In genomic region chr6:37489697-37490336, GRCh38 we compare ENCODE assay signal across 10 cellular contexts. TPM values are rescaled to one million over a fixed set of nuclear protein-coding genes. Genes with fewer than 3 reads are reported as not detected.
A peak's percentile ranks its signal among the peaks of the same experiment; 100 is the strongest.
DNase-seq lines count a peak whose midpoint lies in the region; ATAC-seq and TF ChIP-seq lines count a peak whose summit lies in the region.
"Had no signal": no experiment of that assay in that cellular context is flagged by ENCODE, and none has a peak within 500 bp of the region (broad histone marks: within the 10 kb centered on the region; RNA-seq: fewer than 3 reads in every experiment).

No MANE protein-coding gene starts in this region.

- no peak for ATAC-seq in upper lobe of right lung
- ATAC-seq: left lung had no signal

- H3K4me3 ChIP-seq in WERI-Rb-1 (ENCODE audit: low read depth, low read length) (no peak overlapping the region), upper lobe of right lung (no peak overlapping the region)
- H3K4me3 ChIP-seq: left lung had no signal

- DNase-seq in stimulated activated CD4-positive, alpha-beta T cell treated with anti-CD3 and anti-CD28 coated beads, Interleukin-15, amount 100 ng/mL, for 24 hours, result peak; percentile 41
- no peak for DNase-seq in stimulated activated CD4-positive, alpha-beta T cell treated with anti-CD3 and anti-CD28 coated beads, Interleukin-1b, Interleukin-23, amount 100 ng/mL, for 48 hours
- DNase-seq in WERI-Rb-1, result no peak
- DNase-seq in germinal center (ENCODE audit: low spot score), result peak; percentile 50
- no peak for DNase-seq in upper lobe of right lung
- DNase-seq in NCI-H187 (lab: John Stamatoyannopoulos, UW), result no peak
- no peak for DNase-seq in HPDE6-E6E7 (ENCODE audit: extremely low spot score)
- no peak for DNase-seq in NCI-H526 treated with DMSO at 0.1 percent for 48 hours (lab: John Stamatoyannopoulos, UW)
- DNase-seq: anterior cingulate cortex had no signal

- TF ChIP-seq CTCF in WERI-Rb-1 (IDR thresholded peaks at IDR 0.05; ENCODE audit: low read depth, low read length), result peak; percentile 27
- TF ChIP-seq CTCF in upper lobe of right lung (IDR thresholded peaks at IDR 0.05), result peak; percentile 8

- no peaks in the 10 kb centered on the region for H3K36me3 ChIP-seq in WERI-Rb-1
- no peaks in the 10 kb centered on the region for H3K36me3 ChIP-seq in upper lobe of right lung
- H3K36me3 ChIP-seq: left lung had no signal

- no peak overlapping the region for H3K27ac ChIP-seq in WERI-Rb-1
- H3K27ac ChIP-seq in upper lobe of right lung, result no peak overlapping the region
- H3K27ac ChIP-seq: left lung had no signal

- H3K9me3 ChIP-seq in WERI-Rb-1 (ENCODE audit: severe bottlenecking) (no peaks in the 10 kb centered on the region), upper lobe of right lung (no peaks in the 10 kb centered on the region)
- H3K9me3 ChIP-seq: left lung had no signal

- no peaks in the 10 kb centered on the region for H3K27me3 ChIP-seq in WERI-Rb-1 (ENCODE audit: insufficient read depth, low read depth, severe bottlenecking)
- H3K27me3 ChIP-seq in upper lobe of right lung, result no peaks in the 10 kb centered on the region
- H3K27me3 ChIP-seq: left lung had no signal

- no peaks in the 10 kb centered on the region for H3K4me1 ChIP-seq in upper lobe of right lung

- intact Hi-C loops in upper lobe of right lung (cut with DNase I), result no loop called here

RNA-seq across cellular contexts. Expression of gene CCDC167, which starts 9.9 kb away (rescaled TPM):
- 12.9 TPM for total RNA-seq in upper lobe of right lung

RNA-seq across cellular contexts. Expression of gene CMTR1, which starts 56.8 kb away (rescaled TPM):
- 42.2 TPM for total RNA-seq in upper lobe of right lung

Comparison
In these comparisons a context has a peak if more than half of its experiments do, and no peak if none do; other contexts are left out.
1. DNase-seq: peak in stimulated activated CD4-positive, alpha-beta T cell treated with anti-CD3 and anti-CD28 coated beads, Interleukin-15, amount 100 ng/mL, for 24 hours (single experiment) and germinal center (single experiment); none in stimulated activated CD4-positive, alpha-beta T cell treated with anti-CD3 and anti-CD28 coated beads, Interleukin-1b, Interleukin-23, amount 100 ng/mL, for 48 hours (single experiment), WERI-Rb-1 (single experiment), upper lobe of right lung (single experiment), NCI-H187 (0 of 2), HPDE6-E6E7 (single experiment) and NCI-H526 treated with DMSO at 0.1 percent for 48 hours (single experiment).